ENCODE assay signal across 21 cellular contexts in the genomic region with DNA sequence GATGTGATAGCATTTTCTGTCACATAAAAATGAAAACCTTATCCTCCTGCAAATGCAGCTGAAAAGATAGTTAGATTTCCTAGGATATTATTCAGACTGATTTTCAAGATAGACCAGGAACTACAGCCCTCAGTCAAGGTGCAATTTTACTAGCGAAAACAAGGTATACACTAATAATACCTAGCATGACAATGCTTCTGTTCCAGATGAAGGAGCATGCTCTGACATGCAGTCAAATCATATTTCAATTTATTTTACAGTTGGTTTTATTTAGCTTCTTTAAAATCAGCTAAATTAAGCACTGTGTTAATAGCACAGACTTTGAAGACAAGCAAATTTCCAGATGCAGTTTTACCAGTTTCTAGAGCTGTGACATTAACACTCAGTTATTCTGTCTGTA.
"Had no signal": no experiment of that assay in that cellular context is flagged by ENCODE, and none has a peak within 500 bp of the region (broad histone marks: within the 10 kb centered on the region; RNA-seq: fewer than 3 reads in every experiment).

No MANE protein-coding gene starts in this region.

- H3K9me3 ChIP-seq: lower lobe of right lung, thyroid gland had no signal

- H3K36me3 Mint-ChIP-seq: neural progenitor cell had no signal

- ATAC-seq: activated CD4-positive, alpha-beta T cell treated with anti-CD3 and anti-CD28 coated beads for 36 hours; activated T-cell treated with anti-CD3 and anti-CD28 coated beads, Interleukin-2, amount 50 U/mL, for 4 hours; left lobe of liver; lower lobe of right lung; naive thymus-derived CD8-positive, alpha-beta T cell; sciatic nerve; WTC11 had no signal

- H3K4me3 Mint-ChIP-seq: activated CD4-positive, alpha-beta T cell treated with anti-CD3 and anti-CD28 coated beads for 36 hours; activated naive CD8-positive, alpha-beta T cell; activated T-cell treated with anti-CD3 and anti-CD28 coated beads, Interleukin-2, amount 50 U/mL, for 4 hours; naive thymus-derived CD8-positive, alpha-beta T cell; neural progenitor cell; WTC11 had no signal

- H3K27ac Mint-ChIP-seq: activated naive CD8-positive, alpha-beta T cell; WTC11 had no signal

- H3K27me3 ChIP-seq: neural progenitor cell, thyroid gland had no signal

- H3K4me3 ChIP-seq: lower lobe of right lung, neural progenitor cell, thyroid gland had no signal

- H3K27ac ChIP-seq: lower lobe of right lung, neural progenitor cell, thyroid gland had no signal

- H3K36me3 ChIP-seq: lower lobe of right lung, neural progenitor cell, thyroid gland had no signal

- H3K4me1 ChIP-seq: neural progenitor cell had no signal

- DNase-seq: activated CD4-positive, alpha-beta T cell treated with anti-CD3 and anti-CD28 coated beads for 36 hours; activated CD4-positive, alpha-beta T cell treated with anti-CD3 and anti-CD28 coated beads, Interleukin-2, amount 50 U/mL, for 4 hours; activated CD8-positive, alpha-beta memory T cell treated with anti-CD3 and anti-CD28 coated beads, Interleukin-2, amount 50 U/mL, for 48 hours; activated naive CD4-positive, alpha-beta T cell; activated T-cell treated with anti-CD3 and anti-CD28 coated beads, Interleukin-2, amount 50 U/mL, for 4 hours; amniotic stem cell; cortex of kidney; lower lobe of right lung; naive thymus-derived CD8-positive, alpha-beta T cell; small intestine; stimulated activated CD4-positive, alpha-beta T cell treated with anti-CD3 and anti-CD28 coated beads, Interleukin-15, amount 100 ng/mL, for 24 hours; stimulated activated CD8-positive, alpha-beta memory T cell treated with anti-CD3 and anti-CD28 coated beads, Interleukin-4, amount 100 ng/mL, for 48 hours; stimulated activated naive CD4-positive, alpha-beta T cell treated with Interleukin-2 at 50 U/mL for 16 hours; substantia nigra; T-helper 1 cell; thyroid gland had no signal

- H3K27me3 Mint-ChIP-seq: activated CD4-positive, alpha-beta T cell treated with anti-CD3 and anti-CD28 coated beads for 36 hours; activated naive CD8-positive, alpha-beta T cell; naive thymus-derived CD8-positive, alpha-beta T cell had no signal

- H3K9me3 Mint-ChIP-seq: neural progenitor cell had no signal

- H3K4me1 Mint-ChIP-seq: neural progenitor cell, WTC11 had no signal
